Comparison of ENCODE assay signal across 12 cellular contexts in the genomic region with DNA sequence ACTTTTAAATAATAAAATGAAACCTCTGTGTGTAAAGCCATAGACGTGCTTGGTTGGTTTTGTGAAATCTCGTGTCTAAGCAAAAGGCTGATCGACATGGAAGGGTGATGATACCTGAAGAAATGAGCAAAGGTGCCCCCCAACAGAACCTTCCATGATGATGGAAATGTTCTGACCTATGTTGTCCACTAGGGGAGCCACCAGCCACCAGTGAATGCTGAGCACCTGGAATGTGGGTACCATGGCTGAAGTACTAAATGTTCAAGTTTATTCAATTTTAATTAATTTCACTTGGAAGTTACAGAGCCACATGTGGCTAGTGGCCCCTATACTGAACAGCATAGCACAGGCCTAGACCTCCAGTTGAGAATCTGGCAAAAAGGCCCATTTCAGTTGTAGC.
DNase-seq lines count a peak whose midpoint lies in the region; ATAC-seq, FAIRE-seq and TF ChIP-seq lines count a peak whose summit lies in the region.
"Had no signal": no experiment of that assay in that cellular context is flagged by ENCODE, and none has a peak within 500 bp of the region (broad histone marks: within the 10 kb centered on the region; RNA-seq: fewer than 3 reads in every experiment).

No MANE protein-coding gene starts in this region.

- no peak overlapping the region for H3K23ac ChIP-seq in H1 (ENCODE audit: insufficient read length)

- no peaks in the 10 kb centered on the region for H3K79me2 ChIP-seq in H1 (ENCODE audit: control insufficient read depth in 1 of 2, insufficient read depth in 2 of 2, low read length in 2 of 2)

- H2AFZ ChIP-seq in H1 (ENCODE audit: low read length), result no peak overlapping the region

- no peak overlapping the region for H2BK120ac ChIP-seq in H1 (replicated peaks; ENCODE audit: low read depth, low read length)

- DNase-seq in GM06990 (ENCODE audit: extremely low read depth, insufficient read length) (no peak), LNCaP clone FGC (ENCODE audit: low read depth) (no peak), H1 (ENCODE audit: low read depth in 1 of 2, low spot score in 2 of 2) (no peak), nephron progenitor cell (no peak), NCI-H1092 treated with DMSO at 0.1 percent for 48 hours (lab: John Stamatoyannopoulos, UW) (no peak), natural killer cell (no peak)
- DNase-seq: effector memory CD8-positive, alpha-beta T cell; NCI-H2029; stimulated activated CD4-positive, alpha-beta T cell treated with anti-CD3 and anti-CD28 coated beads, Interleukin-4, amount 100 ng/mL, for 4 hours; T-helper 2 cell had no signal

- H3K4me2 ChIP-seq in H1 (ENCODE audit: insufficient read depth in 1 of 2, low read depth in 2 of 2, low read length in 2 of 2), result no peak overlapping the region

- peak; percentile 57 to 63 for TF ChIP-seq RAD21 in H1 (IDR thresholded peaks at IDR 0.05 in 1 of 2, conservative IDR thresholded peaks at IDR 0.05 in 1 of 2; ENCODE audit: low read depth in 2 of 2, low read length in 2 of 2)

- no peak overlapping the region for H3K18ac ChIP-seq in H1 (ENCODE audit: extremely low read depth, low read length)

- intact Hi-C loops in natural killer cell (cut with micrococcal nuclease), result loop anchor here (5.0 to 10.0 kb wide), 2 partner anchors 197 to 300 kb away; no protein-coding TSS in a partner anchor

- CTCF ChIA-PET in H1 (lab: Charles Lee; ENCODE audit: partially characterized antibody), result interaction anchor here (0.7 to 19.0 kb wide), 36 partner anchors 10 to 327 kb away, joined by 3 to 530 read pairs (median 4); partner anchors contain the start of gene ALDH1A2

- H3K4me3 ChIP-seq in GM06990 (replicated peaks; ENCODE audit: low read depth, low read length) (no peak overlapping the region), LNCaP clone FGC (ENCODE audit: low read depth, low read length) (no peak overlapping the region), H1 (ENCODE audit: extremely low read depth in 1 of 4, insufficient read depth in 2 of 4, low read depth in 3 of 4, low read length in 4 of 4) (no peak overlapping the region)

- H3K9me3 ChIP-seq in H1 (ENCODE audit: insufficient read depth in 2 of 2, low read depth in 1 of 2, low read length in 1 of 2), result no peaks in the 10 kb centered on the region

- H4K91ac ChIP-seq in H1 (replicated peaks; ENCODE audit: insufficient read length, low read length), result no peak overlapping the region

- no peak overlapping the region for H2BK12ac ChIP-seq in H1 (ENCODE audit: low read depth, low read length)

- no peak overlapping the region for H2BK15ac ChIP-seq in H1 (ENCODE audit: low read length)

- H3K4me1 Mint-ChIP-seq in nephron progenitor cell (peaks cover 9% of the 10 kb centered on the region), natural killer cell (peaks cover 18 to 26% of the 10 kb centered on the region in 2 donors)

- H2BK5ac ChIP-seq in H1 (ENCODE audit: low read depth, low read length), result no peak overlapping the region

- no peak overlapping the region for H2BK20ac ChIP-seq in H1 (ENCODE audit: low read length)

- H3K9ac ChIP-seq in H1 (replicated peaks in 1 of 4; ENCODE audit: extremely low read depth in 1 of 4, low read depth in 3 of 4, low read length in 3 of 4), result no peak overlapping the region

- TF ChIP-seq POLR2A in H1 (IDR thresholded peaks at IDR 0.05; ENCODE audit: control extremely low read depth in 1 of 2, low read depth in 2 of 2, low read length in 2 of 2), result no peak

- TF ChIP-seq CTCF in GM06990 (IDR thresholded peaks at IDR 0.05; ENCODE audit: insufficient read depth, low read length, poor library complexity, severe bottlenecking) (peak; percentile 63), LNCaP clone FGC (IDR thresholded peaks at IDR 0.05; ENCODE audit: control insufficient read depth, extremely low read depth, insufficient read depth) (peak; percentile 41), H1 (IDR thresholded peaks at IDR 0.05; ENCODE audit: control extremely low read depth in 1 of 3, insufficient read depth in 1 of 3, low read depth in 1 of 3, low read length in 3 of 3) (peak; percentile 50 to 81 (median 73)), nephron progenitor cell (IDR thresholded peaks at IDR 0.05) (peak; percentile 13), natural killer cell (IDR thresholded peaks at IDR 0.05) (no peak)

- H3K27me3 ChIP-seq in GM06990 (replicated peaks; ENCODE audit: control insufficient read depth, insufficient read depth, low read length), result no peaks in the 10 kb centered on the region; the same call in 1 of the 2 replicates
- no peaks in the 10 kb centered on the region for H3K27me3 ChIP-seq in H1 (replicated peaks in 1 of 4; ENCODE audit: control insufficient read depth in 3 of 4, extremely low read depth in 1 of 4, insufficient read depth in 3 of 4, low read length in 3 of 4)

- H3K36me3 Mint-ChIP-seq in nephron progenitor cell (ENCODE audit: low read depth) (no peaks in the 10 kb centered on the region), natural killer cell (no peaks in the 10 kb centered on the region)

- no peaks in the 10 kb centered on the region for H3K23me2 ChIP-seq in H1 (ENCODE audit: low read depth, low read length)

- H3K27me3 Mint-ChIP-seq in nephron progenitor cell (ENCODE audit: low read depth, poor library complexity) (peaks cover 10% of the 10 kb centered on the region), natural killer cell (ENCODE audit: low read depth in 2 of 2) (peaks cover 26 to 83% of the 10 kb centered on the region in 2 donors)

- H3K4me1 ChIP-seq in H1 (replicated peaks in 1 of 4; ENCODE audit: control insufficient read depth in 3 of 4, insufficient read depth in 4 of 4, low read length in 3 of 4), result no peaks in the 10 kb centered on the region

- peaks cover 4% of the 10 kb centered on the region for H3K9me3 Mint-ChIP-seq in nephron progenitor cell
- no peaks in the 10 kb centered on the region for H3K9me3 Mint-ChIP-seq in natural killer cell
- H3K9me3 Mint-ChIP-seq: effector memory CD8-positive, alpha-beta T cell had no signal

- H3K27ac Mint-ChIP-seq in nephron progenitor cell (no peak overlapping the region), natural killer cell (no peak overlapping the region)

- H3K56ac ChIP-seq in H1 (replicated peaks; ENCODE audit: insufficient read length, low read depth, low read length), result no peak overlapping the region

- ATAC-seq in HG02884 (IDR thresholded peaks at IDR 0.05; ENCODE audit: unreplicated experiment) (no peak), GM21381 (IDR thresholded peaks at IDR 0.05; ENCODE audit: unreplicated experiment) (no peak), natural killer cell (no peak)
- ATAC-seq: effector memory CD8-positive, alpha-beta T cell had no signal

- TF ChIP-seq EP300 in H1 (IDR thresholded peaks at IDR 0.05; ENCODE audit: borderline replicate concordance in 1 of 2, low read depth in 2 of 2, low read length in 2 of 2), result no peak

- no peaks in the 10 kb centered on the region for H3K79me1 ChIP-seq in H1 (ENCODE audit: low read depth, low read length)

- no peak overlapping the region for H3K27ac ChIP-seq in H1 (ENCODE audit: low read depth, low read length)

- POLR2A ChIA-PET in H1 (lab: Charles Lee; ENCODE audit: partially characterized antibody), result interaction anchor here (1.2 kb wide), 1 partner anchor 202 kb away, joined by 3 read pairs; no protein-coding TSS in a partner anchor

- no peak overlapping the region for H4K5ac ChIP-seq in H1 (ENCODE audit: insufficient read length, low read depth, low read length)

- FAIRE-seq in H1 (lab: Jason Lieb, UNC), result no peak

- no peak overlapping the region for H2AK5ac ChIP-seq in H1 (ENCODE audit: low read depth, low read length)

- 88% methylated on average over 3 of the region's 3 CpGs; no CpG with 5 or more reads in 1 of the 2 experiments for WGBS in H1 (ENCODE audit: extremely low coverage in 1 of 2, insufficient coverage in 1 of 2, insufficient read length in 1 of 2, insufficient replicate concordance in 2 of 2, low coverage in 1 of 2, low lambda C conversion rate in 2 of 2, missing lambda C conversion rate in 1 of 2), 2 experiments

- H3K14ac ChIP-seq in H1 (ENCODE audit: insufficient read length), result no peak overlapping the region

- H3K36me3 ChIP-seq in GM06990 (ENCODE audit: control insufficient read depth, insufficient read depth, low read length) (no peaks in the 10 kb centered on the region), H1 (ENCODE audit: control insufficient read depth in 2 of 4, insufficient read depth in 4 of 4, low read length in 3 of 4) (no peaks in the 10 kb centered on the region)

- H3K4ac ChIP-seq in H1 (replicated peaks; ENCODE audit: insufficient read length, low read depth, low read length), result no peak overlapping the region

- H3K4me3 Mint-ChIP-seq in nephron progenitor cell, result no peak overlapping the region
- H3K4me3 Mint-ChIP-seq in natural killer cell, result no peak overlapping the region
- H3K4me3 Mint-ChIP-seq: effector memory CD8-positive, alpha-beta T cell had no signal

- H4K8ac ChIP-seq in H1 (ENCODE audit: extremely low read depth, insufficient read depth, low read length), result no peak overlapping the region

- H4K20me1 ChIP-seq in H1 (replicated peaks in 1 of 2; ENCODE audit: control insufficient read depth in 1 of 2, insufficient read depth in 2 of 2, low read length in 2 of 2), result peaks cover 0 to 2% of the 10 kb centered on the region in 2 experiments

TF ChIP-seq in H1, 55 proteins besides CTCF, POLR2A, EP300 and RAD21:
- TF ChIP-seq CHD2 (IDR thresholded peaks at IDR 0.05; ENCODE audit: low read length) (no peak), TEAD4 (IDR thresholded peaks at IDR 0.05; ENCODE audit: low read depth, low read length) (peak; percentile 80), YY1 (IDR thresholded peaks at IDR 0.05; ENCODE audit: low read depth, low read length) (peak; percentile 66; the same call in 1 of the 2 replicates), ZNF274 (IDR thresholded peaks at IDR 0.05; ENCODE audit: borderline replicate concordance, extremely low read depth, low read length) (no peak)
